11 cellular contexts compared by ENCODE assay signal in the genomic region with DNA sequence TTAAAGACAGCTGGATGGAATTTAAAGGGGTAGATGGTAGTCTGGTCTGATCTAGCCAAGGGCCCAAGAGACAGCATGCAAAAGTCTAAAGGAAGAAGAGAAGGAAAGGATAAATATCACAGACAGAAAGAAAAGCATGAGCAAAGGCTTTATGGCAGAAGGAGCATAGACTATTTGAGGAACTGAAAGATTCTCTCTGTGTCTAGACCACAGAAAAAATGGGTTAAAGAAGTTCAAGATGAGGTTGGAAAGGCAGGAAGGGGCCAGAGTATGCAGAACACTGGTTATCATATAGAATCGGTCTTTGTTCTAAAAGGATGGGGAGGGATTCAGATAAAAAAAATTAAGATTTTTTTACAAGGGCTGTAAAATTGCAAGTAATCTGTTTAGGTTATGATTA.
DNase-seq lines count a peak whose midpoint lies in the region; ATAC-seq and TF ChIP-seq lines count a peak whose summit lies in the region.
"Had no signal": no experiment of that assay in that cellular context is flagged by ENCODE, and none has a peak within 500 bp of the region (broad histone marks: within the 10 kb centered on the region; RNA-seq: fewer than 3 reads in every experiment).

No MANE protein-coding gene starts in this region.

- DNase-seq in Kasumi-1 (lab: John Stamatoyannopoulos, UW) (peak; percentile 45 to 65), GF-D8 (lab: John Stamatoyannopoulos, UW) (no peak), omental fat pad (ENCODE audit: low spot score) (no peak)
- DNase-seq in naive thymus-derived CD8-positive, alpha-beta T cell, result no peak
- DNase-seq in activated CD4-positive, alpha-beta memory T cell treated with anti-CD3 and anti-CD28 coated beads for 36 hours, result no peak
- DNase-seq: NCI-H69 had no signal

- no peak for TF ChIP-seq CTCF in omental fat pad (IDR thresholded peaks at IDR 0.05)

- peaks cover 0 to 3% (median 0%) of the 10 kb centered on the region in 9 donors for H3K9me3 Mint-ChIP-seq in naive thymus-derived CD8-positive, alpha-beta T cell
- no peaks in the 10 kb centered on the region for H3K9me3 Mint-ChIP-seq in activated CD4-positive, alpha-beta memory T cell treated with anti-CD3 and anti-CD28 coated beads for 36 hours

- H3K4me1 Mint-ChIP-seq in naive thymus-derived CD8-positive, alpha-beta T cell, result peaks cover 2 to 46% (median 8%) of the 10 kb centered on the region in 4 donors
- peaks cover 41% of the 10 kb centered on the region for H3K4me1 Mint-ChIP-seq in activated CD4-positive, alpha-beta memory T cell treated with anti-CD3 and anti-CD28 coated beads for 36 hours (ENCODE audit: low read depth)

- H3K27ac Mint-ChIP-seq in naive thymus-derived CD8-positive, alpha-beta T cell, result peak overlapping the region in 2 of 10 donors; percentile 0 to 5
- no peak overlapping the region for H3K27ac Mint-ChIP-seq in activated CD4-positive, alpha-beta memory T cell treated with anti-CD3 and anti-CD28 coated beads for 36 hours
- H3K27ac Mint-ChIP-seq: WTC11 had no signal

- H3K4me3 Mint-ChIP-seq in naive thymus-derived CD8-positive, alpha-beta T cell, result no peak overlapping the region
- no peak overlapping the region for H3K4me3 Mint-ChIP-seq in activated CD4-positive, alpha-beta memory T cell treated with anti-CD3 and anti-CD28 coated beads for 36 hours
- H3K4me3 Mint-ChIP-seq: WTC11 had no signal

- ATAC-seq in GM19328 (IDR thresholded peaks at IDR 0.05; ENCODE audit: unreplicated experiment) (peak; percentile 40), HG02884 (IDR thresholded peaks at IDR 0.05; ENCODE audit: unreplicated experiment) (peak; percentile 34), omental fat pad (ENCODE audit: low FRiP score) (no peak)
- ATAC-seq in naive thymus-derived CD8-positive, alpha-beta T cell, result no peak
- ATAC-seq: WTC11 had no signal

- no peaks in the 10 kb centered on the region for H3K36me3 ChIP-seq in BLaER1

- no peaks in the 10 kb centered on the region for H3K36me3 Mint-ChIP-seq in naive thymus-derived CD8-positive, alpha-beta T cell
- no peaks in the 10 kb centered on the region for H3K36me3 Mint-ChIP-seq in activated CD4-positive, alpha-beta memory T cell treated with anti-CD3 and anti-CD28 coated beads for 36 hours
- H3K36me3 Mint-ChIP-seq: WTC11 had no signal

- no peak overlapping the region for H3K4me3 ChIP-seq in BLaER1

- peaks cover 84% of the 10 kb centered on the region for H3K4me1 ChIP-seq in BLaER1
- H3K4me1 ChIP-seq: parathyroid adenoma had no signal

- no peaks in the 10 kb centered on the region for H3K9me3 ChIP-seq in BLaER1

- peaks cover 0 to 3% (median 0%) of the 10 kb centered on the region in 5 donors for H3K27me3 Mint-ChIP-seq in naive thymus-derived CD8-positive, alpha-beta T cell
- H3K27me3 Mint-ChIP-seq in activated CD4-positive, alpha-beta memory T cell treated with anti-CD3 and anti-CD28 coated beads for 36 hours, result no peaks in the 10 kb centered on the region

- no peak overlapping the region for H3K9ac ChIP-seq in BLaER1
- H3K9ac ChIP-seq: parathyroid adenoma had no signal

- no peak overlapping the region for H3K27ac ChIP-seq in BLaER1
- H3K27ac ChIP-seq: parathyroid adenoma had no signal

- CTCF ChIA-PET in activated CD4-positive, alpha-beta memory T cell treated with anti-CD3 and anti-CD28 coated beads for 36 hours (lab: Charles Lee), result no interaction called here

- H3K27me3 ChIP-seq in BLaER1, result no peaks in the 10 kb centered on the region

- H4K20me1 ChIP-seq in BLaER1, result no peaks in the 10 kb centered on the region

- POLR2A ChIA-PET in naive thymus-derived CD8-positive, alpha-beta T cell (lab: Charles Lee), result no interaction called here
- POLR2A ChIA-PET in activated CD4-positive, alpha-beta memory T cell treated with anti-CD3 and anti-CD28 coated beads for 36 hours (lab: Charles Lee), result no interaction called here

- intact Hi-C loops in activated CD4-positive, alpha-beta memory T cell treated with anti-CD3 and anti-CD28 coated beads for 36 hours (cut with micrococcal nuclease), result no loop called here

- H3K4me2 ChIP-seq in BLaER1, result peak overlapping the region; percentile 47

Comparison
In these comparisons a context has a peak if more than half of its experiments do, and no peak if none do; other contexts are left out.
1. ATAC-seq: peak in GM19328 (single experiment) and HG02884 (single experiment); none in naive thymus-derived CD8-positive, alpha-beta T cell (0 of 2) and omental fat pad (single experiment).
2. DNase-seq: peak in Kasumi-1 (2 of 2); none in GF-D8 (single experiment), naive thymus-derived CD8-positive, alpha-beta T cell (0 of 10), activated CD4-positive, alpha-beta memory T cell treated with anti-CD3 and anti-CD28 coated beads for 36 hours (single experiment) and omental fat pad (single experiment).